Comparison of ENCODE assay signal across 27 cellular contexts in the genomic region with DNA sequence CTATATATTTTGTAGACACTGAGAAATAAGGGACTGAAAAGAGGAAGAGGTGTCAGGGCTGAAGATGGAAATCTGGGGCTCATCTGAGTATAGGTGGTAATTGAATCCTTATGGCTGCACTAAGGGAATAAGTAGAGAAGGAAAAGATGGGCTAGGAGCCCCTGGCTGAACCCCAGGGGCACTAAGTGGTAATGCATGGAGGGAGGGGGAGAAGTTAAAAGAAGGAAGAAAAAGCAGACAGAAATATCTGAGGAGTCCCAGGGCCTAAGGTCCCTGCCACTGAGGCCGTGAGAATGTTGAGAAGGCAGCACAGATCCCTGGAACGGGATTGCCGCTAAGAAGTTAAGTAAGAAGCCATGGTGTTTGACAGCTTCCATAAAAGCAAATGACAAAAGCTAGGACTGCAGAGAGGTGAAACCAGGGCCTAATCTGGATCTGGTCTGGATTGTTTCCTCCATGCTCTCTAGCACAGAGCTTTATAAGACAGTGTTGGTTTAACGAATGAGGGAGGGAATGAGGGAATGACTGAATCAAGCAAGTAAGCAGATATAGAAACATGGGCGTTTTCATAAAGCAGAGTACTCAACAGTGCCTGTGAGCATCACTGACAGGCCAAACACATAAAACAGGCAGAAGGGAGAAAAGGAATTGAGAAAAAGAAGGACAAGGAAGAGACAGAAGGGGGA.
DNase-seq lines count a peak whose midpoint lies in the region; ATAC-seq and TF ChIP-seq lines count a peak whose summit lies in the region.
"Had no signal": no experiment of that assay in that cellular context is flagged by ENCODE, and none has a peak within 500 bp of the region (broad histone marks: within the 10 kb centered on the region; RNA-seq: fewer than 3 reads in every experiment).

No MANE protein-coding gene starts in this region.

- H3K27ac Mint-ChIP-seq in GM23338: no peak overlapping the region
- H3K27ac Mint-ChIP-seq: activated B cell treated with CpG ODN at 0.5 μM for 24 hours, brain had no signal

- TF ChIP-seq CTCF in AG04450 (IDR thresholded peaks at IDR 0.05; ENCODE audit: low read depth, low read length) (0 out of 2 replicates have a peak, but pooled peaks have one; percentile 16), GM23338 (conservative IDR thresholded peaks at IDR 0.05; ENCODE audit: low read depth in 2 of 2) (peak in 1 of 2 experiments; percentile 19; a peak in 1 of 4 replicates), OCI-LY3 (IDR thresholded peaks at IDR 0.05; ENCODE audit: low read depth, low read length) (no peak), hepatocyte (IDR thresholded peaks at IDR 0.05; ENCODE audit: poor library complexity) (no peak), prostate gland (IDR thresholded peaks at IDR 0.05) (no peak)

- H4K20me1 ChIP-seq in GM23338 (replicated peaks; ENCODE audit: insufficient read depth): no peaks in the 10 kb centered on the region
- no peaks in the 10 kb centered on the region for H4K20me1 ChIP-seq in OCI-LY3 (ENCODE audit: insufficient read depth, low read length)
- no peaks in the 10 kb centered on the region for H4K20me1 ChIP-seq in hepatocyte (ENCODE audit: insufficient read depth, poor library complexity, severe bottlenecking)

- H3K27ac ChIP-seq in AG04450 (ENCODE audit: low read depth, low read length) (peak overlapping the region; percentile 25), GM23338 (ENCODE audit: low read depth) (no peak overlapping the region), OCI-LY3 (ENCODE audit: low read length) (no peak overlapping the region), hepatocyte (peak overlapping the region; percentile 67), prostate gland (no peak overlapping the region)
- H3K27ac ChIP-seq: A549, C4-2B, esophagus muscularis mucosa, RWPE1, stomach had no signal

- DNase-seq in AG04450 (ENCODE audit: low read depth, low spot score) (no peak), GM23338 (ENCODE audit: low spot score) (no peak), hepatocyte (ENCODE audit: low spot score) (no peak), AML-193 (lab: John Stamatoyannopoulos, UW) (no peak), prostate gland (ENCODE audit: low spot score) (no peak)
- no peak for DNase-seq in stimulated activated CD4-positive, alpha-beta T cell treated with anti-CD3 and anti-CD28 coated beads, Interleukin-15, amount 100 ng/mL, for 24 hours
- DNase-seq: activated B cell treated with CpG ODN at 0.5 μM for 24 hours; activated CD4-positive, alpha-beta T cell treated with anti-CD3 and anti-CD28 coated beads, Interleukin-2, amount 50 U/mL, for 48 hours; activated gamma-delta T cell treated with Interleukin-2 at 50 U/mL for 16 hours; effector memory CD4-positive, alpha-beta T cell; EL; mammary epithelial cell; NCI-H1417 treated with DMSO at 0.1 percent for 48 hours; NCI-H524; occipital lobe; retina; spleen; stomach; T-helper 9 cell had no signal

- POLR2A ChIA-PET in AG04450 (lab: Yijun Ruan, JAX): interaction anchor here (0.7 kb wide), 1 partner anchor 41 kb away, joined by 3 read pairs; no protein-coding TSS in a partner anchor

- CTCF ChIA-PET in AG04450 (lab: Charles Lee): interaction anchor here (0.5 to 1.1 kb wide), 2 partner anchors 10 to 360 kb away, joined by 3 to 8 read pairs; no protein-coding TSS in a partner anchor

- H3K36me3 ChIP-seq in GM23338 (ENCODE audit: insufficient read depth): peaks cover 4% of the 10 kb centered on the region
- no peaks in the 10 kb centered on the region for H3K36me3 ChIP-seq in OCI-LY3 (replicated peaks; ENCODE audit: low read depth, low read length)
- H3K36me3 ChIP-seq in hepatocyte (replicated peaks; ENCODE audit: insufficient read depth, low read depth): no peaks in the 10 kb centered on the region
- H3K36me3 ChIP-seq in prostate gland: no peaks in the 10 kb centered on the region
- H3K36me3 ChIP-seq: esophagus muscularis mucosa, spleen, stomach, tibial nerve had no signal

- H3K27me3 ChIP-seq in AG04450 (ENCODE audit: control insufficient read depth, insufficient read depth, low read length) (no peaks in the 10 kb centered on the region), GM23338 (ENCODE audit: insufficient read depth) (no peaks in the 10 kb centered on the region), OCI-LY3 (ENCODE audit: low read depth, low read length) (no peaks in the 10 kb centered on the region), hepatocyte (no peaks in the 10 kb centered on the region), prostate gland (replicated peaks; ENCODE audit: insufficient read depth) (no peaks in the 10 kb centered on the region)
- H3K27me3 ChIP-seq: esophagus muscularis mucosa, spleen, stomach, tibial nerve had no signal

- H3K9ac ChIP-seq in OCI-LY3 (ENCODE audit: low read length): no peak overlapping the region

- H3K4me1 ChIP-seq in GM23338 (ENCODE audit: insufficient read depth) (peaks cover 7% of the 10 kb centered on the region; the same call in 1 of the 2 replicates), OCI-LY3 (ENCODE audit: low read length) (peaks cover 25% of the 10 kb centered on the region), hepatocyte (ENCODE audit: insufficient read depth) (peaks cover 25% of the 10 kb centered on the region), prostate gland (replicated peaks) (no peaks in the 10 kb centered on the region)
- H3K4me1 ChIP-seq: A549, esophagus muscularis mucosa had no signal

- WGBS in hepatocyte (ENCODE audit: low lambda C conversion rate, missing lambda C conversion rate): 64% methylated on average over 5 of the region's 5 CpGs
- 78% methylated on average over 5 of the region's 5 CpGs for WGBS in prostate gland

- no peak for TF ChIP-seq POLR2A in prostate gland (IDR thresholded peaks at IDR 0.05)

- H3K36me3 Mint-ChIP-seq in GM23338 (ENCODE audit: low read depth): peaks cover 36% of the 10 kb centered on the region

- H3K4me3 ChIP-seq in AG04450 (ENCODE audit: low read depth, low read length): no peak overlapping the region
- no peak overlapping the region for H3K4me3 ChIP-seq in GM23338
- no peak overlapping the region for H3K4me3 ChIP-seq in OCI-LY3 (ENCODE audit: low read length)
- H3K4me3 ChIP-seq in hepatocyte: no peak overlapping the region
- no peak overlapping the region for H3K4me3 ChIP-seq in prostate gland
- H3K4me3 ChIP-seq: A549, esophagus muscularis mucosa, stomach, tibial nerve had no signal

- no peaks in the 10 kb centered on the region for H3K9me3 Mint-ChIP-seq in GM23338
- H3K9me3 Mint-ChIP-seq: activated B cell treated with CpG ODN at 0.5 μM for 24 hours had no signal

- H3K4me2 ChIP-seq in GM23338 (no peak overlapping the region), OCI-LY3 (ENCODE audit: low read length) (peak overlapping the region; percentile 77), hepatocyte (peak overlapping the region; percentile 17)
- H3K4me2 ChIP-seq: A549 had no signal

- H3K9me2 ChIP-seq in GM23338 (ENCODE audit: insufficient read depth) (no peaks in the 10 kb centered on the region; the same call in 1 of the 2 replicates), hepatocyte (replicated peaks; ENCODE audit: insufficient read depth) (no peaks in the 10 kb centered on the region)

- peaks cover 26% of the 10 kb centered on the region for H3K79me2 ChIP-seq in GM23338 (replicated peaks; ENCODE audit: insufficient read depth)
- no peaks in the 10 kb centered on the region for H3K79me2 ChIP-seq in OCI-LY3 (ENCODE audit: low read length)
- H3K79me2 ChIP-seq in hepatocyte: peaks cover 30% of the 10 kb centered on the region

- H3K4me3 Mint-ChIP-seq in GM23338: no peak overlapping the region
- H3K4me3 Mint-ChIP-seq: activated B cell treated with CpG ODN at 0.5 μM for 24 hours, brain had no signal

- no peak overlapping the region for H2AFZ ChIP-seq in GM23338
- peak overlapping the region; percentile 58 for H2AFZ ChIP-seq in OCI-LY3 (ENCODE audit: low read depth, low read length)
- no peak overlapping the region for H2AFZ ChIP-seq in hepatocyte

- H3K27me3 Mint-ChIP-seq in GM23338 (ENCODE audit: insufficient read depth, low read depth, poor library complexity): no peaks in the 10 kb centered on the region
- H3K27me3 Mint-ChIP-seq: activated B cell treated with CpG ODN at 0.5 μM for 24 hours, brain had no signal

- intact Hi-C loops in prostate gland (cut with DNase I): no loop called here

- H3F3A ChIP-seq in GM23338 (replicated peaks; ENCODE audit: low read depth): no peaks in the 10 kb centered on the region

- ATAC-seq in GM23338: peak; percentile 70
- no peak for ATAC-seq in GM18868 (IDR thresholded peaks at IDR 0.05; ENCODE audit: unreplicated experiment)

- H3K4me1 Mint-ChIP-seq in GM23338: peaks cover 11% of the 10 kb centered on the region

- H3K9me3 ChIP-seq in AG04450 (ENCODE audit: control insufficient read depth, insufficient read depth, low read length): no peaks in the 10 kb centered on the region
- H3K9me3 ChIP-seq in OCI-LY3 (ENCODE audit: insufficient read depth, low read length): no peaks in the 10 kb centered on the region
- H3K9me3 ChIP-seq in hepatocyte (ENCODE audit: low read depth): no peaks in the 10 kb centered on the region
- no peaks in the 10 kb centered on the region for H3K9me3 ChIP-seq in prostate gland
- H3K9me3 ChIP-seq: A549, esophagus muscularis mucosa, spleen, stomach, tibial nerve had no signal

Comparison
In these comparisons a context has a peak if more than half of its experiments do, and no peak if none do; other contexts are left out.
1. H3K27ac ChIP-seq: peak in AG04450 (single experiment) and hepatocyte (single experiment); none in GM23338 (single experiment), OCI-LY3 (single experiment) and prostate gland (0 of 2).